10 cellular contexts compared by ENCODE assay signal in the genomic region with DNA sequence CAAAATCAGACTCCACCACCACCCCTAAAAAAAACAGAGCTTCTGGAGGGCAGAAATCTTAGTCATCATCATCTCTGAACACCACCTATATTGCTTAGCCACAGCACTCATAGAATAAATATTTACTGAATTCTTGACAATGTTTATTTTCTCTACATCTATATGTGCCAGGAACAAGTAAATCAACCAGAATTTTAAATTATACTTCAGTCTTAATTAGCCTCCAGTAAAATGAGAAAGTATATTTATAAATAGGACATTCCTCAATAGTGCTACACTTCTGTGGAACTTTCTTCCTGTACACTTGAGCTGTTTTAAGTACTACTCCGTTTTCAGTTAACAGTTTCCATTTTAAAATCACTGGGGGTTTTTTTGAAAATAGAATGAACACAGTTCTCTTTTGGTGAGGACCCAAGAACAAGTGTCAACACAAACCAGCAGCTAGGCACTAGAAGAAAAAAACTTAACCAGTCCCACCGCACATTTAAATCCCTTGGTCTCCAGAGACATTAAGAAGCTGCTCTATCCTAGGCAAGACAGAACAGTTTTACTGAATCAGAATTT. TPM values are rescaled to one million over a fixed set of nuclear protein-coding genes. Genes with fewer than 3 reads are reported as not detected.
DNase-seq lines count a peak whose midpoint lies in the region; ATAC-seq and TF ChIP-seq lines count a peak whose summit lies in the region.
"Had no signal": no experiment of that assay in that cellular context is flagged by ENCODE, and none has a peak within 500 bp of the region (broad histone marks: within the 10 kb centered on the region; RNA-seq: fewer than 3 reads in every experiment).

No MANE protein-coding gene starts in this region.

- H3K27ac ChIP-seq in SK-N-SH (ENCODE audit: low read depth in 2 of 2, low read length in 1 of 2) = peak overlapping the region in 1 of 2 experiments; percentile 54; a peak in 2 of 4 replicates

- H3K4me3 ChIP-seq in SK-N-SH (ENCODE audit: low read depth in 2 of 2, low read length in 1 of 2) = no peak overlapping the region
- no peak overlapping the region for H3K4me3 ChIP-seq in mucosa of descending colon

- H4K20me1 ChIP-seq in SK-N-SH (ENCODE audit: insufficient read depth) = no peaks in the 10 kb centered on the region

- no peaks in the 10 kb centered on the region for H3K9me2 ChIP-seq in SK-N-SH

- WGBS in SK-N-SH (ENCODE audit: low lambda C conversion rate) = 63% methylated on average over 2 of the region's 2 CpGs

- H3K79me2 ChIP-seq in SK-N-SH (ENCODE audit: insufficient read depth) = peaks cover 30% of the 10 kb centered on the region

- TF ChIP-seq EP300 in SK-N-SH (IDR thresholded peaks at IDR 0.05; ENCODE audit: borderline replicate concordance in 1 of 2, low read depth in 1 of 2, low read length in 1 of 2) = no peak

- 0 out of 2 replicates have a peak overlapping the region, but pooled peaks have one; percentile 12 for H3K4me2 ChIP-seq in SK-N-SH

- H3K9ac ChIP-seq in SK-N-SH = no peak overlapping the region

- intact Hi-C loops in mucosa of descending colon (cut with DNase I, micrococcal nuclease) = no loop called here

- in situ Hi-C loops in Caki2 (cut with HindIII; ENCODE audit: low pct_unique_long_range_greater_than_20kb, low sequenced_read_pairs) (no loop called here), ACHN (cut with HindIII; ENCODE audit: low pct_ligation_motif_present, low pct_unique_long_range_greater_than_20kb, low sequenced_read_pairs) (no loop called here)

- no peaks in the 10 kb centered on the region for H3K27me3 ChIP-seq in SK-N-SH (ENCODE audit: insufficient read depth)

- peaks cover 0 to 28% of the 10 kb centered on the region in 2 experiments; a peak in 2 of 4 replicates for H3K4me1 ChIP-seq in SK-N-SH (ENCODE audit: control insufficient read depth in 1 of 2, insufficient read depth in 2 of 2, low read depth in 1 of 2, low read length in 1 of 2)
- H3K4me1 ChIP-seq in mucosa of descending colon (ENCODE audit: low read depth) = peaks cover 17% of the 10 kb centered on the region

- H3F3A ChIP-seq in SK-N-SH (replicated peaks; ENCODE audit: insufficient read depth) = peaks cover 40% of the 10 kb centered on the region

- H3K36me3 ChIP-seq in SK-N-SH (replicated peaks in 1 of 2; ENCODE audit: control insufficient read depth in 1 of 2, insufficient read depth in 2 of 2, low read length in 1 of 2) = peaks cover 0 to 3% of the 10 kb centered on the region in 2 experiments
- H3K36me3 ChIP-seq in mucosa of descending colon (ENCODE audit: low read depth) = no peaks in the 10 kb centered on the region

- no peak for TF ChIP-seq CTCF in SK-N-SH (IDR thresholded peaks at IDR 0.05)
- no peak for TF ChIP-seq CTCF in mucosa of descending colon (IDR thresholded peaks at IDR 0.05)

- TF ChIP-seq RAD21 in SK-N-SH (IDR thresholded peaks at IDR 0.05; ENCODE audit: low read length) = no peak

- POLR2A ChIA-PET in SK-N-SH (lab: Yijun Ruan, JAX) = no interaction called here

- peak; percentile 59 for DNase-seq in Caki2 (ENCODE audit: low read depth)
- DNase-seq in SK-N-SH = no peak
- no peak for DNase-seq in mucosa of descending colon
- DNase-seq in GF-D8 (lab: John Stamatoyannopoulos, UW) = no peak
- DNase-seq in ACHN = no peak
- DNase-seq in stimulated activated CD8-positive, alpha-beta memory T cell treated with anti-CD3 and anti-CD28 coated beads, Interleukin-4, amount 100 ng/mL, for 48 hours = no peak
- DNase-seq in NCI-H1930 (lab: John Stamatoyannopoulos, UW) = no peak
- DNase-seq: activated naive CD8-positive, alpha-beta T cell treated with anti-CD3 and anti-CD28 coated beads, Interleukin-2, amount 50 U/mL, for 24 hours; occipital lobe had no signal

- CTCF ChIA-PET in SK-N-SH (lab: Yijun Ruan, JAX) = interaction anchor here (0.8 kb wide), 1 partner anchor 9 kb away, joined by 3 read pairs; no protein-coding TSS in a partner anchor

- H3K9me3 ChIP-seq in SK-N-SH (no peaks in the 10 kb centered on the region), mucosa of descending colon (no peaks in the 10 kb centered on the region)

- ATAC-seq in GM21825 (IDR thresholded peaks at IDR 0.05; ENCODE audit: unreplicated experiment) = peak; percentile 39
- ATAC-seq in mucosa of descending colon = peak; percentile 58
- ATAC-seq: activated naive CD8-positive, alpha-beta T cell treated with anti-CD3 and anti-CD28 coated beads, Interleukin-2, amount 50 U/mL, for 24 hours had no signal

- no peak overlapping the region for H2AFZ ChIP-seq in SK-N-SH (ENCODE audit: low read depth)

TF ChIP-seq in SK-N-SH, 30 proteins besides CTCF, POLR2A, EP300 and RAD21 (continues in another document):
- TF ChIP-seq FOSL2 (IDR thresholded peaks at IDR 0.05; ENCODE audit: borderline replicate concordance, low read depth) = no peak; the same call in 1 of the 2 replicates
- TF ChIP-seq FOXJ3 (CRISPR knock-in tag; IDR thresholded peaks at IDR 0.05) = no peak
- TF ChIP-seq, protein P1, sequence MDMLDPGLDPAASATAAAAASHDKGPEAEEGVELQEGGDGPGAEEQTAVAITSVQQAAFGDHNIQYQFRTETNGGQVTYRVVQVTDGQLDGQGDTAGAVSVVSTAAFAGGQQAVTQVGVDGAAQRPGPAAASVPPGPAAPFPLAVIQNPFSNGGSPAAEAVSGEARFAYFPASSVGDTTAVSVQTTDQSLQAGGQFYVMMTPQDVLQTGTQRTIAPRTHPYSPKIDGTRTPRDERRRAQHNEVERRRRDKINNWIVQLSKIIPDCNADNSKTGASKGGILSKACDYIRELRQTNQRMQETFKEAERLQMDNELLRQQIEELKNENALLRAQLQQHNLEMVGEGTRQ (IDR thresholded peaks at IDR 0.05; ENCODE audit: borderline replicate concordance, low read depth, low read length) = no peak
- TF ChIP-seq MXI1 (IDR thresholded peaks at IDR 0.05; ENCODE audit: low read depth, low read length) = no peak
- TF ChIP-seq, protein P2, sequence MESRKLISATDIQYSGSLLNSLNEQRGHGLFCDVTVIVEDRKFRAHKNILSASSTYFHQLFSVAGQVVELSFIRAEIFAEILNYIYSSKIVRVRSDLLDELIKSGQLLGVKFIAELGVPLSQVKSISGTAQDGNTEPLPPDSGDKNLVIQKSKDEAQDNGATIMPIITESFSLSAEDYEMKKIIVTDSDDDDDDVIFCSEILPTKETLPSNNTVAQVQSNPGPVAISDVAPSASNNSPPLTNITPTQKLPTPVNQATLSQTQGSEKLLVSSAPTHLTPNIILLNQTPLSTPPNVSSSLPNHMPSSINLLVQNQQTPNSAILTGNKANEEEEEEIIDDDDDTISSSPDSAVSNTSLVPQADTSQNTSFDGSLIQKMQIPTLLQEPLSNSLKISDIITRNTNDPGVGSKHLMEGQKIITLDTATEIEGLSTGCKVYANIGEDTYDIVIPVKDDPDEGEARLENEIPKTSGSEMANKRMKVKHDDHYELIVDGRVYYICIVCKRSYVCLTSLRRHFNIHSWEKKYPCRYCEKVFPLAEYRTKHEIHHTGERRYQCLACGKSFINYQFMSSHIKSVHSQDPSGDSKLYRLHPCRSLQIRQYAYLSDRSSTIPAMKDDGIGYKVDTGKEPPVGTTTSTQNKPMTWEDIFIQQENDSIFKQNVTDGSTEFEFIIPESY (IDR thresholded peaks at IDR 0.05; ENCODE audit: borderline replicate concordance, low read depth) = no peak
- TF ChIP-seq EZH2phosphoT487 (IDR thresholded peaks at IDR 0.05; ENCODE audit: borderline replicate concordance, low read depth) = no peak
- no peak for TF ChIP-seq NFIC (IDR thresholded peaks at IDR 0.05; ENCODE audit: borderline replicate concordance)
- TF ChIP-seq MEF2A (IDR thresholded peaks at IDR 0.05; ENCODE audit: borderline replicate concordance, low read depth) = no peak
- no peak for TF ChIP-seq SIN3A (IDR thresholded peaks at IDR 0.05; ENCODE audit: borderline replicate concordance, low read depth, low read length)
- TF ChIP-seq FOXM1 (IDR thresholded peaks at IDR 0.05; ENCODE audit: low read depth) = no peak
- no peak for TF ChIP-seq ELF1 (IDR thresholded peaks at IDR 0.05)
- TF ChIP-seq, protein P3, sequence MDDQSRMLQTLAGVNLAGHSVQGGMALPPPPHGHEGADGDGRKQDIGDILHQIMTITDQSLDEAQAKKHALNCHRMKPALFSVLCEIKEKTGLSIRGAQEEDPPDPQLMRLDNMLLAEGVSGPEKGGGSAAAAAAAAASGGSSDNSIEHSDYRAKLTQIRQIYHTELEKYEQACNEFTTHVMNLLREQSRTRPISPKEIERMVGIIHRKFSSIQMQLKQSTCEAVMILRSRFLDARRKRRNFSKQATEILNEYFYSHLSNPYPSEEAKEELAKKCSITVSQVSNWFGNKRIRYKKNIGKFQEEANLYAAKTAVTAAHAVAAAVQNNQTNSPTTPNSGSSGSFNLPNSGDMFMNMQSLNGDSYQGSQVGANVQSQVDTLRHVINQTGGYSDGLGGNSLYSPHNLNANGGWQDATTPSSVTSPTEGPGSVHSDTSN (IDR thresholded peaks at IDR 0.05) = no peak

RNA-seq across cellular contexts. Expression of a gene that starts 25.5 kb away (rescaled TPM):
- total RNA-seq in Caki2 (2014; rRNA removed; shearing (Covaris generic); ENCODE audit: low replicate concordance) = 50.1 and 97.2 TPM in 2 replicates
- polyA plus RNA-seq in SK-N-SH (2012; rRNA removed) = 11.1 and 12.6 TPM in 2 replicates
- polyA plus RNA-seq in SK-N-SH (2012; cell fraction: cytosol; rRNA removed) = 16.5 and 20.9 TPM in 2 replicates
- polyA plus RNA-seq in SK-N-SH (2012; cell fraction: nucleus; rRNA removed) = 4.1 and 7.2 TPM in 2 replicates
- total RNA-seq in mucosa of descending colon = 100 to 1,000 TPM in 2 of 3 donors, 10 to 100 TPM in 1; 69.5 to 142 (median 123) TPM
